In the genomic region with DNA sequence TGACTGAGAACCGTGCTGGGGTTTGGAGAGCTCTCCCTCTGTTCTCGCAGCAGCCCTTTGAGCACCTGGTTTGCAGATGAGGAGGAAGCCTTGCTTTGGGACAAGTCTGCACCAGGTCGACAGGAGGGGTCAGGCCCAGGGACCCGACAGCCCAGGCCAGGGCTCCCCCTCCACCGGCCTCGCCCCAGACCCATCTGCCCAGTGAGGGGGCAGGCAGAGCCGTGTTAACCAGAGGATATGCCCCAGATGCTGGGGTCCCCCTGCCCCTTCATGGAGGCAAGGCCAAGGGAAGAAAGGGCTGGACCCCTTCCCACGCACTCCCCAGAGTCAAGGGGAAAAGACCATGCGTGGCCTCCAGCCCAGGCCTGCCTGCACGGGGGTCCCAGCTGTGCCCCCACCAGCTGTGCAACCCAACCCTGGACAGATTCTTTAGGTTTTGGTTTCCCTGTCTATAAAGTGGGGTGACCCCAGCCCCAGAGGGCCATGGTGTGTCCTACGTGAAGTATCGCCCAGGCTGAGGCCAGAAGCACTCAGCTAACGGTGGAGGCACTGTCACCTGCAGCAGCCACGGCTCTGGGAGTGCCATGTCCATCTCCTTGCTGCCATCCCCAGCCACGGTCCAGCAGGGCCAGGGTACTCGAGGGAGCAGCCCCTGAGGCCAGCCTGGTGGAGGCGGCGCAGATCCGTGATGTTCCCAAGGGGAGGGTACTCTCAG, we compare ENCODE assay signal across 18 cellular contexts. TPM values are rescaled to one million over a fixed set of nuclear protein-coding genes. Genes with fewer than 3 reads are reported as not detected.
DNase-seq lines count a peak whose midpoint lies in the region; ATAC-seq and TF ChIP-seq lines count a peak whose summit lies in the region.
"Had no signal": no experiment of that assay in that cellular context is flagged by ENCODE, and none has a peak within 500 bp of the region (broad histone marks: within the 10 kb centered on the region; RNA-seq: fewer than 3 reads in every experiment).

No MANE protein-coding gene starts in this region.

- H3K27me3 Mint-ChIP-seq in stimulated activated naive CD8-positive, alpha-beta T cell treated with anti-CD3 and anti-CD28 coated beads, Interleukin-15, amount 100 ng/mL, for 72 hours = no peaks in the 10 kb centered on the region
- peaks cover 19% of the 10 kb centered on the region for H3K27me3 Mint-ChIP-seq in progenitor cell of endocrine pancreas

- H3K27me3 ChIP-seq in dorsolateral prefrontal cortex = peaks cover 0 to 20% (median 0%) of the 10 kb centered on the region in 45 donors
- H3K27me3 ChIP-seq: body of pancreas had no signal

- peaks cover 30% of the 10 kb centered on the region for H3K4me1 Mint-ChIP-seq in stimulated activated naive CD8-positive, alpha-beta T cell treated with anti-CD3 and anti-CD28 coated beads, Interleukin-15, amount 100 ng/mL, for 72 hours
- peaks cover 2% of the 10 kb centered on the region for H3K4me1 Mint-ChIP-seq in progenitor cell of endocrine pancreas (ENCODE audit: low read depth)

- no peak for ATAC-seq in stimulated activated naive CD8-positive, alpha-beta T cell treated with anti-CD3 and anti-CD28 coated beads, Interleukin-15, Interleukin-2, amounts not matched to agents 100 U/mL and 50 U/mL, for 24 hours
- ATAC-seq in stimulated activated naive CD8-positive, alpha-beta T cell treated with anti-CD3 and anti-CD28 coated beads, Interleukin-15, amount 100 ng/mL, for 72 hours = no peak
- no peak for ATAC-seq in HG03095 (IDR thresholded peaks at IDR 0.05; ENCODE audit: unreplicated experiment)
- ATAC-seq: activated T-cell treated with anti-CD3 and anti-CD28 coated beads, Interleukin-2, amount 50 U/mL, for 72 hours; body of pancreas; naive thymus-derived CD4-positive, alpha-beta T cell; psoas muscle had no signal

- TF ChIP-seq CTCF in dorsolateral prefrontal cortex (IDR thresholded peaks at IDR 0.05 in 54 of 56, conservative IDR thresholded peaks at IDR 0.05 in 2 of 56; ENCODE audit: low read depth in 1 of 56, partially characterized antibody in 56 of 56) (no peak), progenitor cell of endocrine pancreas (IDR thresholded peaks at IDR 0.05; ENCODE audit: unreplicated experiment) (no peak)

- peak overlapping the region in 39 of 59 donors; percentile 20 to 94 (median 65) for H3K27ac ChIP-seq in dorsolateral prefrontal cortex

- DNase-seq in stimulated activated naive CD8-positive, alpha-beta T cell treated with anti-CD3 and anti-CD28 coated beads, Interleukin-15, Interleukin-2, amounts not matched to agents 100 U/mL and 50 U/mL, for 24 hours = peak; percentile 1
- no peak for DNase-seq in stimulated activated naive CD8-positive, alpha-beta T cell treated with anti-CD3 and anti-CD28 coated beads, Interleukin-15, amount 100 ng/mL, for 72 hours
- DNase-seq in dorsolateral prefrontal cortex (peak in 4 of 10 donors; percentile 18 to 43 (median 29)), progenitor cell of endocrine pancreas (ENCODE audit: low spot score, unreplicated experiment) (peak; percentile 8), GOT3 (lab: John Stamatoyannopoulos, UW) (no peak), NCI-H510A treated with DMSO at 0.1 percent for 48 hours (lab: John Stamatoyannopoulos, UW) (no peak)
- DNase-seq: activated CD4-positive, alpha-beta memory T cell treated with anti-CD3 and anti-CD28 coated beads for 36 hours; activated T-cell treated with anti-CD3 and anti-CD28 coated beads, Interleukin-2, amount 50 U/mL, for 72 hours; cortex of kidney; KG1; naive thymus-derived CD4-positive, alpha-beta T cell; NCI-H2081 treated with DMSO at 0.1 percent for 48 hours; NCI-H524 treated with DMSO at 0.1 percent for 48 hours had no signal

- H3K4me3 ChIP-seq in dorsolateral prefrontal cortex = no peak overlapping the region
- H3K4me3 ChIP-seq: body of pancreas, psoas muscle had no signal

- no peak overlapping the region for H3K27ac Mint-ChIP-seq in stimulated activated naive CD8-positive, alpha-beta T cell treated with anti-CD3 and anti-CD28 coated beads, Interleukin-15, amount 100 ng/mL, for 72 hours
- H3K27ac Mint-ChIP-seq in progenitor cell of endocrine pancreas = no peak overlapping the region
- H3K27ac Mint-ChIP-seq: activated CD4-positive, alpha-beta memory T cell treated with anti-CD3 and anti-CD28 coated beads for 36 hours; activated naive CD4-positive, alpha-beta T cell treated with anti-CD3 and anti-CD28 coated beads, Interleukin-2, amount 50 U/mL, for 72 hours; activated T-cell treated with anti-CD3 and anti-CD28 coated beads, Interleukin-2, amount 50 U/mL, for 72 hours; naive thymus-derived CD4-positive, alpha-beta T cell; T-helper 1 cell treated with Interleukin-12 subunit alpha and Interleukin-12 subunit beta and Interleukin-4 antibody, amounts not matched to agents 30 μg/mL and 1 μg/mL, for 36 hours had no signal

- H3K9me3 Mint-ChIP-seq in stimulated activated naive CD8-positive, alpha-beta T cell treated with anti-CD3 and anti-CD28 coated beads, Interleukin-15, amount 100 ng/mL, for 72 hours = no peaks in the 10 kb centered on the region
- no peaks in the 10 kb centered on the region for H3K9me3 Mint-ChIP-seq in progenitor cell of endocrine pancreas (ENCODE audit: low read depth)
- H3K9me3 Mint-ChIP-seq: activated CD4-positive, alpha-beta memory T cell treated with anti-CD3 and anti-CD28 coated beads for 36 hours; activated naive CD4-positive, alpha-beta T cell treated with anti-CD3 and anti-CD28 coated beads, Interleukin-2, amount 50 U/mL, for 72 hours; activated T-cell treated with anti-CD3 and anti-CD28 coated beads, Interleukin-2, amount 50 U/mL, for 72 hours; naive thymus-derived CD4-positive, alpha-beta T cell; T-helper 1 cell treated with Interleukin-12 subunit alpha and Interleukin-12 subunit beta and Interleukin-4 antibody, amounts not matched to agents 30 μg/mL and 1 μg/mL, for 36 hours had no signal

- no peak overlapping the region for H3K4me3 Mint-ChIP-seq in stimulated activated naive CD8-positive, alpha-beta T cell treated with anti-CD3 and anti-CD28 coated beads, Interleukin-15, amount 100 ng/mL, for 72 hours
- no peak overlapping the region for H3K4me3 Mint-ChIP-seq in progenitor cell of endocrine pancreas (ENCODE audit: low read depth)
- H3K4me3 Mint-ChIP-seq: activated CD4-positive, alpha-beta memory T cell treated with anti-CD3 and anti-CD28 coated beads for 36 hours; activated T-cell treated with anti-CD3 and anti-CD28 coated beads, Interleukin-2, amount 50 U/mL, for 72 hours; T-helper 1 cell treated with Interleukin-12 subunit alpha and Interleukin-12 subunit beta and Interleukin-4 antibody, amounts not matched to agents 30 μg/mL and 1 μg/mL, for 36 hours had no signal

- no peaks in the 10 kb centered on the region for H3K36me3 Mint-ChIP-seq in progenitor cell of endocrine pancreas (ENCODE audit: insufficient read depth)
- H3K36me3 Mint-ChIP-seq: activated CD4-positive, alpha-beta memory T cell treated with anti-CD3 and anti-CD28 coated beads for 36 hours; activated naive CD4-positive, alpha-beta T cell treated with anti-CD3 and anti-CD28 coated beads, Interleukin-2, amount 50 U/mL, for 72 hours; naive thymus-derived CD4-positive, alpha-beta T cell had no signal

- intact Hi-C loops in dorsolateral prefrontal cortex (cut with DNase I) = no loop called here

RNA-seq across cellular contexts. Expression of a gene that starts 4.8 kb away (rescaled TPM):
- total RNA-seq in dorsolateral prefrontal cortex (10 to 100 TPM; 19.4 to 99.0 (median 47.6) TPM), progenitor cell of endocrine pancreas (2.2 and 2.5 TPM in 2 replicates)

Comparison
In these comparisons a context has a peak if more than half of its experiments do, and no peak if none do; other contexts are left out.
1. DNase-seq: peak in stimulated activated naive CD8-positive, alpha-beta T cell treated with anti-CD3 and anti-CD28 coated beads, Interleukin-15, Interleukin-2, amounts not matched to agents 100 U/mL and 50 U/mL, for 24 hours (single experiment) and progenitor cell of endocrine pancreas (single experiment); none in stimulated activated naive CD8-positive, alpha-beta T cell treated with anti-CD3 and anti-CD28 coated beads, Interleukin-15, amount 100 ng/mL, for 72 hours (0 of 2), GOT3 (single experiment) and NCI-H510A treated with DMSO at 0.1 percent for 48 hours (single experiment).